ENCODE assay signal across 17 cellular contexts in genomic region chr4:8295471-8295870, GRCh38. TPM values are rescaled to one million over a fixed set of nuclear protein-coding genes. Genes with fewer than 3 reads are reported as not detected.
"Had no signal": no experiment of that assay in that cellular context is flagged by ENCODE, and none has a peak within 500 bp of the region (broad histone marks: within the 10 kb centered on the region; RNA-seq: fewer than 3 reads in every experiment).

No MANE protein-coding gene starts in this region.

- H3K27me3 ChIP-seq: esophagus muscularis mucosa, uterus had no signal

- H3K27ac ChIP-seq: esophagus muscularis mucosa, prostate gland, thoracic aorta, uterus had no signal

- H3K4me3 ChIP-seq: esophagus muscularis mucosa, prostate gland, thoracic aorta, uterus had no signal

- ATAC-seq: activated CD8-positive, alpha-beta memory T cell treated with anti-CD3 and anti-CD28 coated beads, Interleukin-2, amount 10 ng/mL, durations not matched to agents 7 days and 5 days; stimulated activated naive CD8-positive, alpha-beta T cell treated with anti-CD3 and anti-CD28 coated beads, Interleukin-15, amount 100 ng/mL, for 72 hours; T-helper 17 cell had no signal

- H3K4me1 ChIP-seq: esophagus muscularis mucosa, prostate gland, uterus had no signal

- DNase-seq: activated CD4-positive, alpha-beta T cell treated with anti-CD3 and anti-CD28 coated beads, Interleukin-2, amount 50 U/mL, for 4 hours; activated CD4-positive, CD25-positive, alpha-beta regulatory T cell treated with anti-CD3 and anti-CD28 coated beads, Interleukin-2, amount 50 U/mL, for 72 hours; activated CD8-positive, alpha-beta memory T cell treated with anti-CD3 and anti-CD28 coated beads, Interleukin-2, amount 10 ng/mL, durations not matched to agents 7 days and 5 days; activated effector memory CD4-positive, alpha-beta T cell treated with Interleukin-2 at 50 U/mL for 16 hours; activated naive CD8-positive, alpha-beta T cell treated with anti-CD3 and anti-CD28 coated beads, Interleukin-2, amount 10 ng/mL, durations not matched to agents 7 days and 5 days; activated T-cell treated with anti-CD3 and anti-CD28 coated beads, Interleukin-2, amount 50 U/mL, for 24 hours; anterior cingulate cortex; immature natural killer cell; mesendoderm; stimulated activated CD4-positive, alpha-beta T cell treated with anti-CD3 and anti-CD28 coated beads, Interleukin-4, amount 100 ng/mL, for 4 hours; stimulated activated naive CD8-positive, alpha-beta T cell treated with anti-CD3 and anti-CD28 coated beads, Interleukin-15, amount 100 ng/mL, for 72 hours; T-helper 17 cell had no signal

- H3K9me3 ChIP-seq: esophagus muscularis mucosa, prostate gland, thoracic aorta, uterus had no signal

- FAIRE-seq: colon had no signal

- H3K36me3 ChIP-seq: prostate gland, thoracic aorta, uterus had no signal

RNA-seq across cellular contexts. Expression of gene HTRA3, which starts 25.9 kb away (rescaled TPM):
- total RNA-seq: activated CD8-positive, alpha-beta memory T cell treated with anti-CD3 and anti-CD28 coated beads, Interleukin-2, amount 10 ng/mL, durations not matched to agents 7 days and 5 days; activated naive CD8-positive, alpha-beta T cell treated with anti-CD3 and anti-CD28 coated beads, Interleukin-2, amount 10 ng/mL, durations not matched to agents 7 days and 5 days; T-helper 17 cell had no signal
- polyA plus RNA-seq: immature natural killer cell had no signal
